8 cellular contexts compared by ENCODE assay signal in the genomic region with DNA sequence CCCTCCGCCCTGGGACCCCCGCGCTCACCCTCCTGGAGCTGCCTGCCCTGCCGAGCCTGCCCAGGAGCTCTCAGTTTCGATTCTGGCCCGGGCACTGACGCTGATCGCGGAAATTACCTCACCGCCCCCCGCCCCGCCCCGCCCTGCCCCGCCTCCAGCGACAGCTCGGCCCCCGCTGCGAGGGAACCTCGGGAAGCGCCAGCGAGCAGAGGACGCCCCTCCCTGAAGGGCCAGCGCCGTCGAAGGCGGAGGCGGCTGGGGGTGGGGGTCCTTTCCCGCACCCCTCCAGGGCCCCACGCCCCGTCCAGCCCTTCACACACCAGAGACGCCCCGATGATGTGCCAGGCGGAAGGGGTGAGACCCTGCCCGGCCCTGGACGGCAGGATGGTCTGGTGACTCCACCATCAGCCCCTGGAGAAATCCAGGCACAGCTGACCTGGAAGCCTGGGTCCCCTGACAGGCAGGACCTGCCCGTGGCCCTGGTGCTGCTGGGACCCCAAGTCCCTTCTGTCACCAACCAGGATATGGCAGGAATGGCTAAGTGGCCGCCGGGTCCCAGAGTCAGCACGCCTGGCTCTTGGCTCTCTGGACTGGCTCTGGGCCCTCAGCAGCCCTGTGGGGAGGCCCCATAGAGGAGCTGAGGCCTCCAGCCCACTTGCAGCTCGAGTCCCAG. TPM values are rescaled to one million over a fixed set of nuclear protein-coding genes. Genes with fewer than 3 reads are reported as not detected.
A peak's percentile ranks its signal among the peaks of the same experiment; 100 is the strongest.
DNase-seq lines count a peak whose midpoint lies in the region; TF ChIP-seq lines count a peak whose summit lies in the region.

A gene with protein sequence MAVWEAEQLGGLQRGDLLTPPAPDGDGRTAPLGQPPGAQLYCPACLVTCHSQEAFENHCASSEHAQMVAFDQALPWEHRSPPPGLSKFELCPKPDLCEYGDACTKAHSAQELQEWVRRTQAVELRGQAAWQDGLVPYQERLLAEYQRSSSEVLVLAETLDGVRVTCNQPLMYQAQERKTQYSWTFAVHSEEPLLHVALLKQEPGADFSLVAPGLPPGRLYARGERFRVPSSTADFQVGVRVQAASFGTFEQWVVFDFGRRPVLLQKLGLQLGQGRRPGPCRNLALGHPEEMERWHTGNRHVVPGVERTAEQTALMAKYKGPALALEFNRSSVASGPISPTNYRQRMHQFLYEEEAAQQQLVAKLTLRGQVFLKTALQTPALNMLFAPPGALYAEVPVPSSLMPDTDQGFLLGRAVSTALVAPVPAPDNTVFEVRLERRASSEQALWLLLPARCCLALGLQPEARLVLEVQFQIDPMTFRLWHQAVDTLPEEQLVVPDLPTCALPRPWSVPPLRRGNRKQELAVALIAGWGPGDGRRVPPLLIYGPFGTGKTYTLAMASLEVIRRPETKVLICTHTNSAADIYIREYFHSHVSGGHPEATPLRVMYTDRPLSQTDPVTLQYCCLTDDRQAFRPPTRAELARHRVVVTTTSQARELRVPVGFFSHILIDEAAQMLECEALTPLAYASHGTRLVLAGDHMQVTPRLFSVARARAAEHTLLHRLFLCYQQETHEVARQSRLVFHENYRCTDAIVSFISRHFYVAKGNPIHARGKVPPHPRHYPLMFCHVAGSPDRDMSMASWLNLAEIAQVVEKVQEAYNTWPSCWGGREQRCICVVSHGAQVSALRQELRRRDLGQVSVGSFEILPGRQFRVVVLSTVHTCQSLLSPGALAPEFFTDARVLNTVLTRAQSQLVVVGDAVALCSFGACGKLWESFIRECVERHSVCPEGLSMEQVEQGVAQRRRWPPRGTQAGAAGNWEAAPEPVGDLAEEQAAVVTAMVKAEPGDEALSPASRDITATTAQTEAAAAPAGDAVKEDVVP (N-terminal part only) (minus strand): TSS at position 84 of the 673 bp plus-strand sequence. CDS start 1,854 bp downstream, outside the sequence.

- CTCF ChIA-PET in HEK293 (lab: Yijun Ruan, JAX) = interaction anchor here (0.5 to 0.9 kb wide), 5 partner anchors 22 to 546 kb away, joined by 3 to 4 read pairs (median 4); no protein-coding TSS in a partner anchor

- H3K4me1 ChIP-seq in HEK293 (ENCODE audit: control insufficient read depth, insufficient read depth, low read length) (0 out of 2 replicates have a peak, but pooled peaks cover 3% of the 10 kb centered on the region), esophagus (ENCODE audit: control insufficient read depth in 2 of 2, insufficient read depth in 2 of 2, low read length in 1 of 2) (peaks cover 4 to 14% of the 10 kb centered on the region in 2 donors), muscle layer of colon (ENCODE audit: insufficient read depth, low read length) (peaks cover 12% of the 10 kb centered on the region), stomach smooth muscle (ENCODE audit: control insufficient read depth, insufficient read depth, low read length) (peaks cover 24% of the 10 kb centered on the region)

- in situ Hi-C loops in KBM-7 (cut with MboI; ENCODE audit: low pct_unique_long_range_greater_than_20kb, low sequenced_read_pairs) = no loop called here

- DNase-seq in DMS53 (lab: John Stamatoyannopoulos, UW) = peak; percentile 84
- peak; percentile 58 to 74 for DNase-seq in NOMO-1 (lab: John Stamatoyannopoulos, UW; ENCODE audit: unreplicated experiment in 2 of 2)
- DNase-seq in activated T-cell treated with anti-CD3 and anti-CD28 coated beads for 1 hour (ENCODE audit: low read depth) = peak; percentile 59
- DNase-seq in KBM-7 = no peak

- H3K36me3 ChIP-seq in HEK293 (ENCODE audit: control insufficient read depth in 2 of 2, insufficient read depth in 1 of 2, low read length in 2 of 2) = peaks cover 0 to 3% of the 10 kb centered on the region in 2 experiments; a peak in 1 of 3 replicates
- peaks cover 0 to 11% of the 10 kb centered on the region in 2 donors for H3K36me3 ChIP-seq in esophagus (ENCODE audit: control insufficient read depth in 2 of 2, insufficient read depth in 2 of 2, low read length in 1 of 2)
- H3K36me3 ChIP-seq in muscle layer of colon (ENCODE audit: insufficient read depth, low read length) = no peaks in the 10 kb centered on the region
- H3K36me3 ChIP-seq in stomach smooth muscle (ENCODE audit: control insufficient read depth in 2 of 2, insufficient read depth in 2 of 2, low read length in 2 of 2) = no peaks in the 10 kb centered on the region

- H3K27me3 ChIP-seq in esophagus (ENCODE audit: control insufficient read depth in 1 of 2, insufficient read depth in 2 of 2, low read length in 2 of 2) = no peaks in the 10 kb centered on the region
- H3K27me3 ChIP-seq in muscle layer of colon (ENCODE audit: control insufficient read depth in 1 of 2, insufficient read depth in 2 of 2, low read length in 2 of 2) = no peaks in the 10 kb centered on the region
- H3K27me3 ChIP-seq in stomach smooth muscle (ENCODE audit: control insufficient read depth in 1 of 2, insufficient read depth in 2 of 2, low read length in 2 of 2) = no peaks in the 10 kb centered on the region

- POLR2A ChIA-PET in HEK293 (lab: Yijun Ruan, JAX) = interaction anchor here (0.6 to 2.0 kb wide), 14 partner anchors 9 to 480 kb away, joined by 3 to 12 read pairs (median 4); a partner anchor contains a TSS

- H3K4me3 ChIP-seq in HEK293 (ENCODE audit: low read depth, low read length) (peak within 1 kb of the TSS; percentile 70), esophagus (ENCODE audit: low read depth in 1 of 2, low read length in 2 of 2) (peak within 1 kb of the TSS; percentile 70 to 78), muscle layer of colon (ENCODE audit: low read depth in 1 of 2, low read length in 2 of 2) (peak within 1 kb of the TSS; percentile 74 to 87), stomach smooth muscle (ENCODE audit: low read length in 2 of 2) (peak within 1 kb of the TSS; percentile 84 to 93)

- TF ChIP-seq CTCF in HEK293 (tag by site-specific recombination; IDR thresholded peaks at IDR 0.05) = no peak

- H3K9me3 ChIP-seq in HEK293 (ENCODE audit: control insufficient read depth, insufficient read depth, low read depth, low read length) = no peaks in the 10 kb centered on the region
- H3K9me3 ChIP-seq in esophagus (ENCODE audit: control insufficient read depth in 2 of 2, insufficient read depth in 1 of 2, low read depth in 1 of 2, low read length in 1 of 2) = no peaks in the 10 kb centered on the region
- no peaks in the 10 kb centered on the region for H3K9me3 ChIP-seq in muscle layer of colon (ENCODE audit: low read length)
- no peaks in the 10 kb centered on the region for H3K9me3 ChIP-seq in stomach smooth muscle (ENCODE audit: control insufficient read depth in 2 of 2, low read length in 2 of 2)

- 7 to 8% methylated on average over 36 to 40 of the region's 40 CpGs for WGBS in esophagus, 2 donors

- H3K27ac ChIP-seq in HEK293 (ENCODE audit: extremely low read depth, low read depth, low read length) (peak within 1 kb of the TSS; percentile 37; the same call in 1 of the 2 replicates), esophagus (ENCODE audit: low read depth in 2 of 2, low read length in 1 of 2) (peak within 1 kb of the TSS; percentile 70 to 79), muscle layer of colon (ENCODE audit: low read depth, low read length) (peak within 1 kb of the TSS; percentile 68), stomach smooth muscle (ENCODE audit: low read length) (peak within 1 kb of the TSS; percentile 64)

- H3K9ac ChIP-seq in muscle layer of colon (ENCODE audit: low read length) (peak within 1 kb of the TSS; percentile 87), stomach smooth muscle (ENCODE audit: low read length in 2 of 2) (peak within 1 kb of the TSS; percentile 81 to 94)

TF ChIP-seq in HEK293, 187 proteins besides CTCF, POLR2A, EP300 and RAD21 (continues in another document):
- TF ChIP-seq, protein P1, sequence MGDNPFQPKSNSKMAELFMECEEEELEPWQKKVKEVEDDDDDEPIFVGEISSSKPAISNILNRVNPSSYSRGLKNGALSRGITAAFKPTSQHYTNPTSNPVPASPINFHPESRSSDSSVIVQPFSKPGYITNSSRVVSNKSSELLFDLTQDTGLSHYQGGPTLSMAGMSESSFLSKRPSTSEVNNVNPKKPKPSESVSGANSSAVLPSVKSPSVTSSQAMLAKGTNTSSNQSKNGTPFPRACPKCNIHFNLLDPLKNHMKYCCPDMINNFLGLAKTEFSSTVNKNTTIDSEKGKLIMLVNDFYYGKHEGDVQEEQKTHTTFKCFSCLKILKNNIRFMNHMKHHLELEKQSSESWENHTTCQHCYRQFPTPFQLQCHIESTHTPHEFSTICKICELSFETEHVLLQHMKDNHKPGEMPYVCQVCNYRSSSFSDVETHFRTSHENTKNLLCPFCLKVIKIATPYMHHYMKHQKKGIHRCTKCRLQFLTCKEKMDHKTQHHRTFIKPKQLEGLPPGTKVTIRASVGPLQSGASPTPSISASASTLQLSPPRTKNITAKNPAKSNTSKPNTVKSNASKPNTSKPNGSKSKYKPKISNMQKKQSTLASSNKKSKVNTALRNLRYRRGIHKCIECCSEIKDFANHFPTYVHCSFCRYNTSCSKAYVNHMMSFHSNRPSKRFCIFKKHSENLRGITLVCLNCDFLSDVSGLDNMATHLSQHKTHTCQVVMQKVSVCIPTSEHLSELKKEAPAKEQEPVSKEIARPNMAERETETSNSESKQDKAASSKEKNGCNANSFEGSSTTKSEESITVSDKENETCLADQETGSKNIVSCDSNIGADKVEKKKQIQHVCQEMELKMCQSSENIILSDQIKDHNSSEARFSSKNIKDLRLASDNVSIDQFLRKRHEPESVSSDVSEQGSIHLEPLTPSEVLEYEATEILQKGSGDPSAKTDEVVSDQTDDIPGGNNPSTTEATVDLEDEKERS (tag by site-specific recombination; IDR thresholded peaks at IDR 0.05) = no peak
- peak; percentile 82 for TF ChIP-seq ZXDB (tag by site-specific recombination; IDR thresholded peaks at IDR 0.05)
- no peak for TF ChIP-seq ZNF24 (tag by site-specific recombination; IDR thresholded peaks at IDR 0.05)
- TF ChIP-seq ZNF548 (tag by site-specific recombination; IDR thresholded peaks at IDR 0.05) = no peak
- TF ChIP-seq, protein P2, sequence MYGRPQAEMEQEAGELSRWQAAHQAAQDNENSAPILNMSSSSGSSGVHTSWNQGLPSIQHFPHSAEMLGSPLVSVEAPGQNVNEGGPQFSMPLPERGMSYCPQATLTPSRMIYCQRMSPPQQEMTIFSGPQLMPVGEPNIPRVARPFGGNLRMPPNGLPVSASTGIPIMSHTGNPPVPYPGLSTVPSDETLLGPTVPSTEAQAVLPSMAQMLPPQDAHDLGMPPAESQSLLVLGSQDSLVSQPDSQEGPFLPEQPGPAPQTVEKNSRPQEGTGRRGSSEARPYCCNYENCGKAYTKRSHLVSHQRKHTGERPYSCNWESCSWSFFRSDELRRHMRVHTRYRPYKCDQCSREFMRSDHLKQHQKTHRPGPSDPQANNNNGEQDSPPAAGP (tag by site-specific recombination; IDR thresholded peaks at IDR 0.05) = peak; percentile 73
- no peak for TF ChIP-seq SALL2 (tag by site-specific recombination; IDR thresholded peaks at IDR 0.05; ENCODE audit: borderline replicate concordance)

RNA-seq across cellular contexts. Expression of the gene that starts here (rescaled TPM):
- 1 to 10 TPM; 7.2 to 8.3 TPM for polyA plus RNA-seq in esophagus
